Comparison of ENCODE assay signal across 1 cellular context in the genomic region with DNA sequence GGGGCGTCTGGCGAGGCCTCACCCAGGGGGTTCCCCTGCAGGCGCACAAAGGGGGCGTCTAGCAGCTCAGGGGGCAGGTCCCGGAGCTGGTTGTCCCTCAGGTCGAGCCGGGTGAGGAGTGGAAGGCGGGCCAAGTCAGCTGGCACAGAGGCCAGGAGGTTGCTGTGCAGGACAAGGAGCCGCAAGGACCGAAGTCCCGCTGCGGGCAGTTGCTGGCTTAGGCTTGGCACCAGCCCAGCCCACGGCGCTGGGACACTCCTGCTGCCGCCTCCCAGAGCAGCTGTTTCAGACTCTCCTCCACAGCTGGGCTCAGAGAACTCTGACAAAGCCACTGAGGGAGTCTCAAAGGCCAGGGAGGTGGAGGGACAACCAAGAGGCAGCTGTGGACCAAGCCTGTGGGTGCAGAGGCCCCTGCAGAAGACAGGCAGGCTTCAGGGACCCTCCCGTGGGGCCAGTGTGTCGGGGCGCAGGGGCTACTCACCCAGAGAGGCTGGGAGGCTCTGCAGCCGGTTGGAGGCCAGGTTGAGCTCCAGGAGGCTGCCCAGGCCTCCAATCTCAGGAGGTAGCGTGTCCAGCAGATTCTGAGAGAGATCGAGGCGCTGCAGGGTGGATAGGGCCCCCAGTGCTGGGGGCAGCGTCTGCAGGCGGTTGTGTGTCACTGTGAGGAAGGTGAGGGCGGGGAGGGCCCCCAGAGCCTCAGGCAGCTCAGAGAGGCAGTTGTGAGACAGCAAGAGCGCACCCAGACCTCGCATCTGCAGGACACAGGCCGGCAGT.
TF ChIP-seq lines count a peak whose summit lies in the region.

No MANE protein-coding gene starts in this region.

TF ChIP-seq in WTC11, 78 proteins besides CTCF, POLR2A, EP300 and RAD21 (continued from another document):
- TF ChIP-seq, protein P1, sequence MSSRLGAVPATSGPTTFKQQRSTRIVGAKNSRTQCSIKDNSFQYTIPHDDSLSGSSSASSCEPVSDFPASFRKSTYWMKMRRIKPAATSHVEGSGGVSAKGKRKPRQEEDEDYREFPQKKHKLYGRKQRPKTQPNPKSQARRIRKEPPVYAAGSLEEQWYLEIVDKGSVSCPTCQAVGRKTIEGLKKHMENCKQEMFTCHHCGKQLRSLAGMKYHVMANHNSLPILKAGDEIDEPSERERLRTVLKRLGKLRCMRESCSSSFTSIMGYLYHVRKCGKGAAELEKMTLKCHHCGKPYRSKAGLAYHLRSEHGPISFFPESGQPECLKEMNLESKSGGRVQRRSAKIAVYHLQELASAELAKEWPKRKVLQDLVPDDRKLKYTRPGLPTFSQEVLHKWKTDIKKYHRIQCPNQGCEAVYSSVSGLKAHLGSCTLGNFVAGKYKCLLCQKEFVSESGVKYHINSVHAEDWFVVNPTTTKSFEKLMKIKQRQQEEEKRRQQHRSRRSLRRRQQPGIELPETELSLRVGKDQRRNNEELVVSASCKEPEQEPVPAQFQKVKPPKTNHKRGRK (CRISPR knock-in tag; IDR thresholded peaks at IDR 0.05; ENCODE audit: borderline replicate concordance): no peak
- no peak for TF ChIP-seq SP1 (CRISPR knock-in tag; conservative IDR thresholded peaks at IDR 0.05)
- no peak for TF ChIP-seq PRRX2 (CRISPR knock-in tag; IDR thresholded peaks at IDR 0.05)
- no peak for TF ChIP-seq ELF4 (CRISPR knock-in tag; IDR thresholded peaks at IDR 0.05; ENCODE audit: low read depth)
- TF ChIP-seq, protein P2, sequence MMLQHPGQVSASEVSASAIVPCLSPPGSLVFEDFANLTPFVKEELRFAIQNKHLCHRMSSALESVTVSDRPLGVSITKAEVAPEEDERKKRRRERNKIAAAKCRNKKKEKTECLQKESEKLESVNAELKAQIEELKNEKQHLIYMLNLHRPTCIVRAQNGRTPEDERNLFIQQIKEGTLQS (CRISPR knock-in tag; conservative IDR thresholded peaks at IDR 0.05): no peak
- TF ChIP-seq, protein P3, sequence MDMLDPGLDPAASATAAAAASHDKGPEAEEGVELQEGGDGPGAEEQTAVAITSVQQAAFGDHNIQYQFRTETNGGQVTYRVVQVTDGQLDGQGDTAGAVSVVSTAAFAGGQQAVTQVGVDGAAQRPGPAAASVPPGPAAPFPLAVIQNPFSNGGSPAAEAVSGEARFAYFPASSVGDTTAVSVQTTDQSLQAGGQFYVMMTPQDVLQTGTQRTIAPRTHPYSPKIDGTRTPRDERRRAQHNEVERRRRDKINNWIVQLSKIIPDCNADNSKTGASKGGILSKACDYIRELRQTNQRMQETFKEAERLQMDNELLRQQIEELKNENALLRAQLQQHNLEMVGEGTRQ (CRISPR knock-in tag; IDR thresholded peaks at IDR 0.05): no peak
- TF ChIP-seq ZNF396 (CRISPR knock-in tag; IDR thresholded peaks at IDR 0.05; ENCODE audit: borderline replicate concordance): no peak
- no peak for TF ChIP-seq NFYB (CRISPR knock-in tag; conservative IDR thresholded peaks at IDR 0.05; ENCODE audit: low read depth)
- TF ChIP-seq, protein P4, sequence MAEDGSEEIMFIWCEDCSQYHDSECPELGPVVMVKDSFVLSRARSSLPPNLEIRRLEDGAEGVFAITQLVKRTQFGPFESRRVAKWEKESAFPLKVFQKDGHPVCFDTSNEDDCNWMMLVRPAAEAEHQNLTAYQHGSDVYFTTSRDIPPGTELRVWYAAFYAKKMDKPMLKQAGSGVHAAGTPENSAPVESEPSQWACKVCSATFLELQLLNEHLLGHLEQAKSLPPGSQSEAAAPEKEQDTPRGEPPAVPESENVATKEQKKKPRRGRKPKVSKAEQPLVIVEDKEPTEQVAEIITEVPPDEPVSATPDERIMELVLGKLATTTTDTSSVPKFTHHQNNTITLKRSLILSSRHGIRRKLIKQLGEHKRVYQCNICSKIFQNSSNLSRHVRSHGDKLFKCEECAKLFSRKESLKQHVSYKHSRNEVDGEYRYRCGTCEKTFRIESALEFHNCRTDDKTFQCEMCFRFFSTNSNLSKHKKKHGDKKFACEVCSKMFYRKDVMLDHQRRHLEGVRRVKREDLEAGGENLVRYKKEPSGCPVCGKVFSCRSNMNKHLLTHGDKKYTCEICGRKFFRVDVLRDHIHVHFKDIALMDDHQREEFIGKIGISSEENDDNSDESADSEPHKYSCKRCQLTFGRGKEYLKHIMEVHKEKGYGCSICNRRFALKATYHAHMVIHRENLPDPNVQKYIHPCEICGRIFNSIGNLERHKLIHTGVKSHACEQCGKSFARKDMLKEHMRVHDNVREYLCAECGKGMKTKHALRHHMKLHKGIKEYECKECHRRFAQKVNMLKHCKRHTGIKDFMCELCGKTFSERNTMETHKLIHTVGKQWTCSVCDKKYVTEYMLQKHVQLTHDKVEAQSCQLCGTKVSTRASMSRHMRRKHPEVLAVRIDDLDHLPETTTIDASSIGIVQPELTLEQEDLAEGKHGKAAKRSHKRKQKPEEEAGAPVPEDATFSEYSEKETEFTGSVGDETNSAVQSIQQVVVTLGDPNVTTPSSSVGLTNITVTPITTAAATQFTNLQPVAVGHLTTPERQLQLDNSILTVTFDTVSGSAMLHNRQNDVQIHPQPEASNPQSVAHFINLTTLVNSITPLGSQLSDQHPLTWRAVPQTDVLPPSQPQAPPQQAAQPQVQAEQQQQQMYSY (CRISPR knock-in tag; IDR thresholded peaks at IDR 0.05): no peak
- no peak for TF ChIP-seq ZNF232 (CRISPR knock-in tag; IDR thresholded peaks at IDR 0.05)
- TF ChIP-seq, protein P5, sequence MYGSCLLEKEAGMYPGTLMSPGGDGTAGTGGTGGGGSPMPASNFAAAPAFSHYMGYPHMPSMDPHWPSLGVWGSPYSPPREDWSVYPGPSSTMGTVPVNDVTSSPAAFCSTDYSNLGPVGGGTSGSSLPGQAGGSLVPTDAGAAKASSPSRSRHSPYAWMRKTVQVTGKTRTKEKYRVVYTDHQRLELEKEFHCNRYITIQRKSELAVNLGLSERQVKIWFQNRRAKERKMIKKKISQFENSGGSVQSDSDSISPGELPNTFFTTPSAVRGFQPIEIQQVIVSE (CRISPR knock-in tag; IDR thresholded peaks at IDR 0.05; ENCODE audit: borderline replicate concordance): no peak
- TF ChIP-seq, protein P6, sequence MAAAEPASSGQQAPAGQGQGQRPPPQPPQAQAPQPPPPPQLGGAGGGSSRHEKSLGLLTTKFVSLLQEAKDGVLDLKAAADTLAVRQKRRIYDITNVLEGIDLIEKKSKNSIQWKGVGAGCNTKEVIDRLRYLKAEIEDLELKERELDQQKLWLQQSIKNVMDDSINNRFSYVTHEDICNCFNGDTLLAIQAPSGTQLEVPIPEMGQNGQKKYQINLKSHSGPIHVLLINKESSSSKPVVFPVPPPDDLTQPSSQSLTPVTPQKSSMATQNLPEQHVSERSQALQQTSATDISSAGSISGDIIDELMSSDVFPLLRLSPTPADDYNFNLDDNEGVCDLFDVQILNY (CRISPR knock-in tag; IDR thresholded peaks at IDR 0.05): no peak
- no peak for TF ChIP-seq TP53 (CRISPR knock-in tag; IDR thresholded peaks at IDR 0.05)
- TF ChIP-seq RORB (CRISPR knock-in tag; IDR thresholded peaks at IDR 0.05): no peak
- no peak for TF ChIP-seq CREB1 (CRISPR knock-in tag; IDR thresholded peaks at IDR 0.05)
- TF ChIP-seq TEAD4 (CRISPR knock-in tag; IDR thresholded peaks at IDR 0.05): no peak
